Comparison of ENCODE assay signal across 1 cellular context in the genomic region with DNA sequence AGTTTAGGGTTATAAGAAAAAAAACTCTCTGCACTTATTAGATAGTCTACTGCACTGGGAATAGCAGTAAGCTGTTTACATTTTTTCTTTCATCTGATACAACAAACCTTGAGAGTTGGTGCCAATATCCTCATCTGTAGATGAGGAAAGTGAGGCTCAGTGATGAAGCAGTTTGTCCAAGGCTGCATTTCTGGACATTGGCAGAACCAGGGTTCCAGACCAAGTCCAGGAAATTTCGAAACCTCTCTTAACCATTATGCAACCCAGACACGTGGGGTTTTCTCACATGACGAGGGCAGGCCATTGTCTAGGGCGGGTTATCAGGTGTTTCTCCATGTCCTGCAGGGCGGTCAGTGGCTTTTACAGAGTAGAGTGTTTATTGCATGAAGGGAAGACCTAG.
TF ChIP-seq lines count a peak whose summit lies in the region.

No MANE protein-coding gene starts in this region.

TF ChIP-seq in K562, 482 proteins besides CTCF, POLR2A, EP300 and RAD21 (continued from another document and continues in another):
- peak; percentile 63; the same call in 1 of the 2 replicates for TF ChIP-seq THRB (CRISPR knock-in tag; conservative IDR thresholded peaks at IDR 0.05)
- no peak for TF ChIP-seq SMAD1 (IDR thresholded peaks at IDR 0.05; ENCODE audit: low read depth, low read length, partially characterized antibody)
- TF ChIP-seq NR2C2 (CRISPR knock-in tag; IDR thresholded peaks at IDR 0.05): no peak
- TF ChIP-seq NR2C2 (tag; IDR thresholded peaks at IDR 0.05): peak; percentile 67
- no peak for TF ChIP-seq ESRRB (CRISPR knock-in tag; IDR thresholded peaks at IDR 0.05; ENCODE audit: borderline replicate concordance)
- peak; percentile 13; the same call in 1 of the 2 replicates for TF ChIP-seq ESRRA (IDR thresholded peaks at IDR 0.05; ENCODE audit: borderline replicate concordance, low read depth)
- TF ChIP-seq RBM34 (IDR thresholded peaks at IDR 0.05; ENCODE audit: borderline replicate concordance, insufficient read depth, low read length): no peak
- no peak for TF ChIP-seq ZNF3 (CRISPR knock-in tag; IDR thresholded peaks at IDR 0.05)
- TF ChIP-seq DMBX1 (CRISPR knock-in tag; IDR thresholded peaks at IDR 0.05; ENCODE audit: borderline replicate concordance): peak; percentile 84
- TF ChIP-seq RNF2 (IDR thresholded peaks at IDR 0.05): peak; percentile 63; the same call in 1 of the 2 replicates
- TF ChIP-seq CEBPB (tag; IDR thresholded peaks at IDR 0.05): peak; percentile 100
- TF ChIP-seq, protein P1, sequence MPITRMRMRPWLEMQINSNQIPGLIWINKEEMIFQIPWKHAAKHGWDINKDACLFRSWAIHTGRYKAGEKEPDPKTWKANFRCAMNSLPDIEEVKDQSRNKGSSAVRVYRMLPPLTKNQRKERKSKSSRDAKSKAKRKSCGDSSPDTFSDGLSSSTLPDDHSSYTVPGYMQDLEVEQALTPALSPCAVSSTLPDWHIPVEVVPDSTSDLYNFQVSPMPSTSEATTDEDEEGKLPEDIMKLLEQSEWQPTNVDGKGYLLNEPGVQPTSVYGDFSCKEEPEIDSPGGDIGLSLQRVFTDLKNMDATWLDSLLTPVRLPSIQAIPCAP (CRISPR knock-in tag; IDR thresholded peaks at IDR 0.05; ENCODE audit: borderline replicate concordance): no peak
- TF ChIP-seq, protein P2, sequence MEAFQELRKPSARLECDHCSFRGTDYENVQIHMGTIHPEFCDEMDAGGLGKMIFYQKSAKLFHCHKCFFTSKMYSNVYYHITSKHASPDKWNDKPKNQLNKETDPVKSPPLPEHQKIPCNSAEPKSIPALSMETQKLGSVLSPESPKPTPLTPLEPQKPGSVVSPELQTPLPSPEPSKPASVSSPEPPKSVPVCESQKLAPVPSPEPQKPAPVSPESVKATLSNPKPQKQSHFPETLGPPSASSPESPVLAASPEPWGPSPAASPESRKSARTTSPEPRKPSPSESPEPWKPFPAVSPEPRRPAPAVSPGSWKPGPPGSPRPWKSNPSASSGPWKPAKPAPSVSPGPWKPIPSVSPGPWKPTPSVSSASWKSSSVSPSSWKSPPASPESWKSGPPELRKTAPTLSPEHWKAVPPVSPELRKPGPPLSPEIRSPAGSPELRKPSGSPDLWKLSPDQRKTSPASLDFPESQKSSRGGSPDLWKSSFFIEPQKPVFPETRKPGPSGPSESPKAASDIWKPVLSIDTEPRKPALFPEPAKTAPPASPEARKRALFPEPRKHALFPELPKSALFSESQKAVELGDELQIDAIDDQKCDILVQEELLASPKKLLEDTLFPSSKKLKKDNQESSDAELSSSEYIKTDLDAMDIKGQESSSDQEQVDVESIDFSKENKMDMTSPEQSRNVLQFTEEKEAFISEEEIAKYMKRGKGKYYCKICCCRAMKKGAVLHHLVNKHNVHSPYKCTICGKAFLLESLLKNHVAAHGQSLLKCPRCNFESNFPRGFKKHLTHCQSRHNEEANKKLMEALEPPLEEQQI (IDR thresholded peaks at IDR 0.05): 0 out of 2 replicates have a peak, but pooled peaks have one; percentile 33
- peak; percentile 40; the same call in 1 of the 2 replicates for TF ChIP-seq ZZZ3 (IDR thresholded peaks at IDR 0.05)
- no peak for TF ChIP-seq CREB1 (IDR thresholded peaks at IDR 0.05)
- TF ChIP-seq CREB1 (CRISPR knock-in tag; IDR thresholded peaks at IDR 0.05): no peak
- TF ChIP-seq TRIM24 (IDR thresholded peaks at IDR 0.05): peak; percentile 94
- TF ChIP-seq YY1 (IDR thresholded peaks at IDR 0.05; ENCODE audit: borderline replicate concordance in 1 of 3, control insufficient read depth in 1 of 3, extremely low read depth in 1 of 3, insufficient read depth in 3 of 3, insufficient read length in 1 of 3, insufficient replicate concordance in 2 of 3, low read depth in 1 of 3, low read length in 2 of 3): peak in 1 of 3 experiments; percentile 70
- TF ChIP-seq, protein P3, sequence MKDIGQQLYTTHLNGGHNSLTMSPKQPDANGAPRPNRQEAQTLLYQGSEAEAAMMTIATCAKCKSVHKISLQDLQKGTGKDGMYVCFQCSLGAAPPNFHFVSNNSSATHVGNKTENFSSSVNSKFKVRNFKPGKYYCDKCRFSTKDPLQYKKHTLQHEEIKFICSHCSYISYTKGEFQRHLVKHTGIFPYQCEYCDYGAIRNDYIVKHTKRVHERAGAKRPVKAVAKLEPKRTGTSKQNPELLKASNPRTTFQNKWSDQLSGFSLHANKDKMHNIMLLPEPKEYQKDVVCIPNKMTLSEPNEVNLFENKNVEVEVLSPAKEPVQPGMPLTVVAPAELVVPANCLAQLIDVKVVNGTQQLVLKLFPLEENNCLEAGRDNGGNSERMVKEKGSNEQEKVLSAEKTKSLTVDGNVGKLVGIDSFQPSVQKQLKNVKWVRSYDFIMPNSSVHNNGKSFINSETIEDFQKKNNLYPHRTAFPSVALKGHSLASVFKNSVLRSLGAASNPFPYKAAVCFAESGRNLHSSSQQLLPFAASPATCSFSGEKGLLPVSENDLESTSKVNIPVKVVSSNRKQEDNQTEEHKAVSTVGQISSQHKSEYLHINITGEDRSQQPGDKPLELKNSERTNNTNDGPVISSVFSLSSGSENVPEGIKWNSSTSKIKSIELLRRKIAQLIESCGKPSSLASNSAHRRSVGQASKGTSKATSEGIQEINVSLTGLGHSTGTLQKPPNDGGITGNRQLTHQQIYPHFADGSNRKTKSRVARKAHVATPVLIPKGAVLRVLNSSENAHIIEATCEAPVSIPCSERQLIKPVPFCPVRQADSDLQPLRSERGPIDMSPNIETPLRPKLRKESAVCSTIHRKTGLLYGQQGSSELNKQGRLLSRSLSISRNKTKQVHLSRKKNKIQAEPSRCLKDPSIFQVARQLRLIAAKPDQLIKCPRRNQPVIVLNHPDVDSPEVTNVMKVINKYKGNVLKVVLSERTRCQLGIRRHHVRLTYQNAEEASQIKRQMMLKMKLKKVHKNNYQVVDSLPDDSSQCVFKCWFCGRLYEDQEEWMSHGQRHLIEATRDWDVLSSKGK (CRISPR knock-in tag; IDR thresholded peaks at IDR 0.05): 0 out of 2 replicates have a peak, but pooled peaks have one; percentile 41
- no peak for TF ChIP-seq ZKSCAN8 (CRISPR knock-in tag; IDR thresholded peaks at IDR 0.05)
- TF ChIP-seq TAF9B (IDR thresholded peaks at IDR 0.05; ENCODE audit: partially characterized antibody): peak; percentile 6
- TF ChIP-seq TCF3 (CRISPR knock-in tag; IDR thresholded peaks at IDR 0.05): peak; percentile 32
- TF ChIP-seq GATAD2B (IDR thresholded peaks at IDR 0.05; ENCODE audit: borderline replicate concordance): no peak; the same call in 1 of the 2 replicates
- TF ChIP-seq, protein P4, sequence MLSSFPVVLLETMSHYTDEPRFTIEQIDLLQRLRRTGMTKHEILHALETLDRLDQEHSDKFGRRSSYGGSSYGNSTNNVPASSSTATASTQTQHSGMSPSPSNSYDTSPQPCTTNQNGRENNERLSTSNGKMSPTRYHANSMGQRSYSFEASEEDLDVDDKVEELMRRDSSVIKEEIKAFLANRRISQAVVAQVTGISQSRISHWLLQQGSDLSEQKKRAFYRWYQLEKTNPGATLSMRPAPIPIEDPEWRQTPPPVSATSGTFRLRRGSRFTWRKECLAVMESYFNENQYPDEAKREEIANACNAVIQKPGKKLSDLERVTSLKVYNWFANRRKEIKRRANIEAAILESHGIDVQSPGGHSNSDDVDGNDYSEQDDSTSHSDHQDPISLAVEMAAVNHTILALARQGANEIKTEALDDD (IDR thresholded peaks at IDR 0.05): 0 out of 2 replicates have a peak, but pooled peaks have one; percentile 34
- TF ChIP-seq CC2D1A (IDR thresholded peaks at IDR 0.05): no peak
- peak in 1 of 2 experiments; percentile 87; a peak in 1 of 4 replicates for TF ChIP-seq SIN3A (IDR thresholded peaks at IDR 0.05; ENCODE audit: borderline replicate concordance in 2 of 2, control insufficient read depth in 1 of 2, low read depth in 2 of 2, low read length in 2 of 2)
- TF ChIP-seq ZNF79 (CRISPR knock-in tag; IDR thresholded peaks at IDR 0.05; ENCODE audit: low read depth): 0 out of 2 replicates have a peak, but pooled peaks have one; percentile 56
- TF ChIP-seq HEY1 (CRISPR knock-in tag; IDR thresholded peaks at IDR 0.05; ENCODE audit: borderline replicate concordance): 0 out of 2 replicates have a peak, but pooled peaks have one; percentile 23
- TF ChIP-seq ZFP36 (IDR thresholded peaks at IDR 0.05; ENCODE audit: low read depth, low read length, partially characterized antibody): no peak
- TF ChIP-seq DPF2 (IDR thresholded peaks at IDR 0.05): peak; percentile 72
- TF ChIP-seq ZNF584 (CRISPR knock-in tag; IDR thresholded peaks at IDR 0.05; ENCODE audit: low read depth): no peak
- TF ChIP-seq IFI16 (CRISPR knock-in tag; IDR thresholded peaks at IDR 0.05): peak; percentile 78
- no peak for TF ChIP-seq TAL1 (IDR thresholded peaks at IDR 0.05)
- TF ChIP-seq, protein P5, sequence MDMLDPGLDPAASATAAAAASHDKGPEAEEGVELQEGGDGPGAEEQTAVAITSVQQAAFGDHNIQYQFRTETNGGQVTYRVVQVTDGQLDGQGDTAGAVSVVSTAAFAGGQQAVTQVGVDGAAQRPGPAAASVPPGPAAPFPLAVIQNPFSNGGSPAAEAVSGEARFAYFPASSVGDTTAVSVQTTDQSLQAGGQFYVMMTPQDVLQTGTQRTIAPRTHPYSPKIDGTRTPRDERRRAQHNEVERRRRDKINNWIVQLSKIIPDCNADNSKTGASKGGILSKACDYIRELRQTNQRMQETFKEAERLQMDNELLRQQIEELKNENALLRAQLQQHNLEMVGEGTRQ (CRISPR knock-in tag; IDR thresholded peaks at IDR 0.05): peak; percentile 91
- TF ChIP-seq E2F3 (CRISPR knock-in tag; IDR thresholded peaks at IDR 0.05): no peak
- no peak for TF ChIP-seq SAFB2 (IDR thresholded peaks at IDR 0.05; ENCODE audit: borderline replicate concordance, low read depth, low read length, severe bottlenecking)
- TF ChIP-seq PHF8 (IDR thresholded peaks at IDR 0.05; ENCODE audit: borderline replicate concordance, low read length): no peak
- no peak for TF ChIP-seq TAF15 (IDR thresholded peaks at IDR 0.05; ENCODE audit: low read depth, low read length)
- TF ChIP-seq NKRF (IDR thresholded peaks at IDR 0.05; ENCODE audit: borderline replicate concordance): 0 out of 2 replicates have a peak, but pooled peaks have one; percentile 64
- TF ChIP-seq ZNF239 (CRISPR knock-in tag; IDR thresholded peaks at IDR 0.05): peak; percentile 60; the same call in 1 of the 2 replicates
- TF ChIP-seq CREM (IDR thresholded peaks at IDR 0.05; ENCODE audit: low read depth): peak; percentile 53; the same call in 1 of the 2 replicates
- no peak for TF ChIP-seq KAT8 (IDR thresholded peaks at IDR 0.05; ENCODE audit: low read depth)
- TF ChIP-seq TFE3 (CRISPR knock-in tag; IDR thresholded peaks at IDR 0.05): peak; percentile 66
- TF ChIP-seq HDGF (IDR thresholded peaks at IDR 0.05): no peak
- 0 out of 4 replicates have a peak, but pooled peaks of 1 of the 2 experiments have one; percentile 44 for TF ChIP-seq FOXA3 (CRISPR knock-in tag; conservative IDR thresholded peaks at IDR 0.05 in 1 of 2, IDR thresholded peaks at IDR 0.05 in 1 of 2)
- TF ChIP-seq PBX2 (CRISPR knock-in tag; IDR thresholded peaks at IDR 0.05; ENCODE audit: low read depth): no peak
- no peak for TF ChIP-seq PBX2 (tag; conservative IDR thresholded peaks at IDR 0.05; ENCODE audit: low read depth)
- TF ChIP-seq PHB2 (IDR thresholded peaks at IDR 0.05; ENCODE audit: low read depth): no peak
- peak; percentile 48 for TF ChIP-seq ETV1 (tag; conservative IDR thresholded peaks at IDR 0.05; ENCODE audit: low read depth)
